8 cellular contexts compared by ENCODE assay signal in genomic region chr2:204325468-204325867, GRCh38.
A peak's percentile ranks its signal among the peaks of the same experiment; 100 is the strongest.
DNase-seq lines count a peak whose midpoint lies in the region; ATAC-seq and TF ChIP-seq lines count a peak whose summit lies in the region.

No MANE protein-coding gene starts in this region.

- H3K4me1 ChIP-seq in breast epithelium, result no peaks in the 10 kb centered on the region

- H3K36me3 ChIP-seq in breast epithelium, result no peaks in the 10 kb centered on the region

- intact Hi-C loops in breast epithelium (cut with DNase I; ENCODE audit: low total_unique reads), result no loop called here

- H3K9me3 ChIP-seq in breast epithelium, result no peaks in the 10 kb centered on the region

- TF ChIP-seq POLR2A in breast epithelium (IDR thresholded peaks at IDR 0.05), result no peak

- H3K27me3 ChIP-seq in breast epithelium, result no peaks in the 10 kb centered on the region

- peak; percentile 94 for ATAC-seq in GM18861 (IDR thresholded peaks at IDR 0.05; ENCODE audit: unreplicated experiment)
- peak; percentile 82 for ATAC-seq in HG03064 (IDR thresholded peaks at IDR 0.05; ENCODE audit: low read depth, unreplicated experiment)

- TF ChIP-seq CTCF in AG09309 (IDR thresholded peaks at IDR 0.05; ENCODE audit: control insufficient read depth, insufficient read depth, low read depth, low read length, missing control alignments) (peak; percentile 73), breast epithelium (IDR thresholded peaks at IDR 0.05) (peak; percentile 84 to 94 (median 90))

- DNase-seq in AG09309 (ENCODE audit: low read depth) (peak; percentile 57), NCI-H2107 (lab: John Stamatoyannopoulos, UW) (peak; percentile 61), UCSD-AML1 (lab: John Stamatoyannopoulos, UW; ENCODE audit: unreplicated experiment) (peak; percentile 18), breast epithelium (ENCODE audit: low spot score in 2 of 2) (peak in 1 of 2 donors; percentile 52), islet precursor cell (peak; percentile 85)
- peak; percentile 23 to 30 (median 28) for DNase-seq in stimulated activated CD4-positive, alpha-beta T cell treated with anti-CD3 and anti-CD28 coated beads, Interleukin-1b, Interleukin-23, amount 100 ng/mL, for 24 hours (ENCODE audit: low read depth in 4 of 4, low spot score in 1 of 4)

- no peak overlapping the region for H3K27ac ChIP-seq in breast epithelium

- H3K4me3 ChIP-seq in AG09309 (ENCODE audit: control insufficient read depth, low read depth, low read length), result no peak overlapping the region
- H3K4me3 ChIP-seq in breast epithelium, result no peak overlapping the region
